Comparison of ENCODE assay signal across 1 cellular context in the genomic region with DNA sequence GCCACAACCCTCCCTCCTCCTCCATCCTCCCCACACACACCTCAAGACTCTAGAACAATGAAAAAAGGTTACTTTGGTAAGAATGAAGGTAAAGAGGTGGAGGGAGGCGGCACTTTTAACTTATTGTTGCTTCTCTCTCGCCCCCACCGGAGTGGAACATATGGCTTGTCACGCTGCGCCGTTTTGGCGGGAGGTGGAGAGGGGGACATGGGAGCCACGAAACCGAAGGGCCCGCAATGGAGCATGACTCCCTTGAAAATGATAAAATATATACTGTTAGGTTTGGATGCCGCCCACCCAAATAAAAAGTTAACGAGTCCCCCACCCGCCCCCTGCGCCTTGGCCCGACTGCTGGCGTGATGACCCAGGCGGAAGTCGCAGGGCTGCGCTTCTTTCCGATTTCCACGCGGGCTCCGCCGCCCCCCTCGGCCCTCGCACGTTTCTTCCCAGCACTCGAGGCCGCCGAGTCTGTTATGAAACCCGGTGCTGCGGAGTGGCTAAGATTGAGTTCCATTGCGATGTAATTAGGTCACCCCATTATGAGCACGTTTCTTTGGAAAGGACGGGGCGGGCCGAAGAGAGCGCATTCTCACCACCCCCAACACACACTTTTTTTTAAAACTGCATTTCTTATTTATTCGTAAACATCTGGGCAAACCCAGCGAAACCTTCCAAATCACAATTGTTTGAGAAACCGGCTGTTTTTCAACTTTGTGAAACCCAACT.
TF ChIP-seq lines count a peak whose summit lies in the region.

No MANE protein-coding gene starts in this region.

TF ChIP-seq in HepG2, 621 proteins besides CTCF, POLR2A, EP300 and RAD21 (continued from another document and continues in another):
- TF ChIP-seq PHF8 (CRISPR knock-in tag; IDR thresholded peaks at IDR 0.05) (peak; percentile 28), ELF3 (CRISPR knock-in tag; IDR thresholded peaks at IDR 0.05) (peak; percentile 72; the same call in 1 of the 2 replicates), ZNF484 (CRISPR knock-in tag; IDR thresholded peaks at IDR 0.05; ENCODE audit: borderline replicate concordance, low read depth) (peak; percentile 53; the same call in 1 of the 2 replicates), POLR2G (IDR thresholded peaks at IDR 0.05; ENCODE audit: low read depth, low read length) (peak; percentile 72), SRY (CRISPR knock-in tag; IDR thresholded peaks at IDR 0.05) (0 out of 2 replicates have a peak, but pooled peaks have one; percentile 29), CBFB (CRISPR knock-in tag; IDR thresholded peaks at IDR 0.05) (0 out of 2 replicates have a peak, but pooled peaks have one; percentile 22), ZNF850 (CRISPR knock-in tag; conservative IDR thresholded peaks at IDR 0.05) (no peak), FOXK2 (IDR thresholded peaks at IDR 0.05) (no peak), HNRNPLL (IDR thresholded peaks at IDR 0.05; ENCODE audit: low read depth, low read length, poor library complexity, severe bottlenecking) (peak; percentile 89), TBX3 (IDR thresholded peaks at IDR 0.05; ENCODE audit: borderline replicate concordance) (no peak), ZNF510 (CRISPR knock-in tag; IDR thresholded peaks at IDR 0.05; ENCODE audit: low read depth) (peak; percentile 68; the same call in 1 of the 2 replicates), SAP130 (CRISPR knock-in tag; IDR thresholded peaks at IDR 0.05; ENCODE audit: low read depth) (peak; percentile 78), ZNF547 (CRISPR knock-in tag; IDR thresholded peaks at IDR 0.05) (no peak), ZMAT3 (CRISPR knock-in tag; conservative IDR thresholded peaks at IDR 0.05) (0 out of 2 replicates have a peak, but pooled peaks have one; percentile 67), HDAC2 (CRISPR knock-in tag; IDR thresholded peaks at IDR 0.05) (peak; percentile 75), NFE2L1 (CRISPR knock-in tag; IDR thresholded peaks at IDR 0.05; ENCODE audit: borderline replicate concordance) (no peak), JUNB (CRISPR knock-in tag; IDR thresholded peaks at IDR 0.05; ENCODE audit: borderline replicate concordance) (no peak), HMGXB4 (CRISPR knock-in tag; IDR thresholded peaks at IDR 0.05; ENCODE audit: borderline replicate concordance in 1 of 2, low read depth in 1 of 2) (peak in 1 of 2 experiments; percentile 77; a peak in 2 of 4 replicates), ZNF563 (CRISPR knock-in tag; IDR thresholded peaks at IDR 0.05) (peak; percentile 48; the same call in 1 of the 2 replicates), SNAPC2 (CRISPR knock-in tag; IDR thresholded peaks at IDR 0.05) (no peak), ZNF263 (CRISPR knock-in tag; IDR thresholded peaks at IDR 0.05) (no peak), XRCC5 (optimal IDR thresholded peaks at IDR 0.05; ENCODE audit: low read length) (no peak), PRMT3 (CRISPR knock-in tag; IDR thresholded peaks at IDR 0.05; ENCODE audit: borderline replicate concordance, low read depth) (no peak), TP53 (CRISPR knock-in tag; conservative IDR thresholded peaks at IDR 0.05) (peak; percentile 55; the same call in 1 of the 2 replicates), ZNF546 (CRISPR knock-in tag; conservative IDR thresholded peaks at IDR 0.05) (no peak), ZBTB8A (CRISPR knock-in tag; IDR thresholded peaks at IDR 0.05; ENCODE audit: borderline replicate concordance, low read depth) (no peak), SALL1 (CRISPR knock-in tag; IDR thresholded peaks at IDR 0.05) (peak; percentile 80), BCL6 (CRISPR knock-in tag; IDR thresholded peaks at IDR 0.05) (peak; percentile 52; the same call in 1 of the 2 replicates), WIZ (CRISPR knock-in tag; IDR thresholded peaks at IDR 0.05) (no peak), ZNF550 (CRISPR knock-in tag; IDR thresholded peaks at IDR 0.05; ENCODE audit: borderline replicate concordance) (no peak), HMG20A (CRISPR knock-in tag; IDR thresholded peaks at IDR 0.05; ENCODE audit: borderline replicate concordance) (peak; percentile 13; the same call in 1 of the 2 replicates), ZNF572 (CRISPR knock-in tag; IDR thresholded peaks at IDR 0.05) (no peak), FOXC1 (CRISPR knock-in tag; IDR thresholded peaks at IDR 0.05; ENCODE audit: borderline replicate concordance) (peak; percentile 32; the same call in 1 of the 2 replicates), MTF2 (CRISPR knock-in tag; IDR thresholded peaks at IDR 0.05; ENCODE audit: borderline replicate concordance) (no peak), TCF12 (IDR thresholded peaks at IDR 0.05) (no peak), TCF12 (CRISPR knock-in tag; IDR thresholded peaks at IDR 0.05) (no peak), MED8 (CRISPR knock-in tag; IDR thresholded peaks at IDR 0.05; ENCODE audit: insufficient replicate concordance) (no peak), ZNF232 (CRISPR knock-in tag; IDR thresholded peaks at IDR 0.05; ENCODE audit: borderline replicate concordance) (peak; percentile 50; the same call in 1 of the 2 replicates), ZIK1 (CRISPR knock-in tag; IDR thresholded peaks at IDR 0.05; ENCODE audit: borderline replicate concordance, low read depth) (no peak), SMARCC2 (IDR thresholded peaks at IDR 0.05) (no peak), ZEB1 (IDR thresholded peaks at IDR 0.05; ENCODE audit: insufficient replicate concordance, low read depth) (no peak), GTF2F1 (IDR thresholded peaks at IDR 0.05; ENCODE audit: low read length) (no peak), CCAR2 (optimal IDR thresholded peaks at IDR 0.05; ENCODE audit: low read depth, low read length) (no peak), HNF4G (IDR thresholded peaks at IDR 0.05; ENCODE audit: borderline replicate concordance, low read depth, low read length) (no peak), HNF4G (CRISPR knock-in tag; IDR thresholded peaks at IDR 0.05; ENCODE audit: borderline replicate concordance, low read depth) (no peak), GATA4 (IDR thresholded peaks at IDR 0.05; ENCODE audit: borderline replicate concordance, low read depth) (peak; percentile 42; the same call in 1 of the 2 replicates), KDM2A (CRISPR knock-in tag; IDR thresholded peaks at IDR 0.05; ENCODE audit: borderline replicate concordance, low read depth) (peak; percentile 83), KAT2B (IDR thresholded peaks at IDR 0.05; ENCODE audit: borderline replicate concordance, low read depth, low read length) (no peak), MAX (IDR thresholded peaks at IDR 0.05) (peak; percentile 95)
- TF ChIP-seq, protein P1, sequence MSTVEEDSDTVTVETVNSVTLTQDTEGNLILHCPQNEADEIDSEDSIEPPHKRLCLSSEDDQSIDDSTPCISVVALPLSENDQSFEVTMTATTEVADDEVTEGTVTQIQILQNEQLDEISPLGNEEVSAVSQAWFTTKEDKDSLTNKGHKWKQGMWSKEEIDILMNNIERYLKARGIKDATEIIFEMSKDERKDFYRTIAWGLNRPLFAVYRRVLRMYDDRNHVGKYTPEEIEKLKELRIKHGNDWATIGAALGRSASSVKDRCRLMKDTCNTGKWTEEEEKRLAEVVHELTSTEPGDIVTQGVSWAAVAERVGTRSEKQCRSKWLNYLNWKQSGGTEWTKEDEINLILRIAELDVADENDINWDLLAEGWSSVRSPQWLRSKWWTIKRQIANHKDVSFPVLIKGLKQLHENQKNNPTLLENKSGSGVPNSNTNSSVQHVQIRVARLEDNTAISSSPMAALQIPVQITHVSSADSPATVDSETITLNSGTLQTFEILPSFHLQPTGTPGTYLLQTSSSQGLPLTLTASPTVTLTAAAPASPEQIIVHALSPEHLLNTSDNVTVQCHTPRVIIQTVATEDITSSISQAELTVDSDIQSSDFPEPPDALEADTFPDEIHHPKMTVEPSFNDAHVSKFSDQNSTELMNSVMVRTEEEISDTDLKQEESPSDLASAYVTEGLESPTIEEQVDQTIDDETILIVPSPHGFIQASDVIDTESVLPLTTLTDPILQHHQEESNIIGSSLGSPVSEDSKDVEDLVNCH (CRISPR knock-in tag; IDR thresholded peaks at IDR 0.05): no peak
- TF ChIP-seq, protein P2, sequence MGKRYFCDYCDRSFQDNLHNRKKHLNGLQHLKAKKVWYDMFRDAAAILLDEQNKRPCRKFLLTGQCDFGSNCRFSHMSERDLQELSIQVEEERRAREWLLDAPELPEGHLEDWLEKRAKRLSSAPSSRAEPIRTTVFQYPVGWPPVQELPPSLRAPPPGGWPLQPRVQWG (CRISPR knock-in tag; IDR thresholded peaks at IDR 0.05; ENCODE audit: borderline replicate concordance, low read depth): no peak
- TF ChIP-seq, protein P3, sequence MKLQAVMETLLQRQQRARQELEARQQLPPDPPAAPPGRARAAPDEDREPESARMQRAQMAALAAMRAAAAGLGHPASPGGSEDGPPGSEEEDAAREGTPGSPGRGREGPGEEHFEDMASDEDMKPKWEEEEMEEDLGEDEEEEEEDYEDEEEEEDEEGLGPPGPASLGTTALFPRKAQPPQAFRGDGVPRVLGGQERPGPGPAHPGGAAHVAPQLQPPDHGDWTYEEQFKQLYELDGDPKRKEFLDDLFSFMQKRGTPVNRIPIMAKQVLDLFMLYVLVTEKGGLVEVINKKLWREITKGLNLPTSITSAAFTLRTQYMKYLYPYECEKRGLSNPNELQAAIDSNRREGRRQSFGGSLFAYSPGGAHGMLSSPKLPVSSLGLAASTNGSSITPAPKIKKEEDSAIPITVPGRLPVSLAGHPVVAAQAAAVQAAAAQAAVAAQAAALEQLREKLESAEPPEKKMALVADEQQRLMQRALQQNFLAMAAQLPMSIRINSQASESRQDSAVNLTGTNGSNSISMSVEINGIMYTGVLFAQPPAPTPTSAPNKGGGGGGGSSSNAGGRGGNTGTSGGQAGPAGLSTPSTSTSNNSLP (IDR thresholded peaks at IDR 0.05; ENCODE audit: low read depth, low read length): no peak
- TF ChIP-seq, protein P4, sequence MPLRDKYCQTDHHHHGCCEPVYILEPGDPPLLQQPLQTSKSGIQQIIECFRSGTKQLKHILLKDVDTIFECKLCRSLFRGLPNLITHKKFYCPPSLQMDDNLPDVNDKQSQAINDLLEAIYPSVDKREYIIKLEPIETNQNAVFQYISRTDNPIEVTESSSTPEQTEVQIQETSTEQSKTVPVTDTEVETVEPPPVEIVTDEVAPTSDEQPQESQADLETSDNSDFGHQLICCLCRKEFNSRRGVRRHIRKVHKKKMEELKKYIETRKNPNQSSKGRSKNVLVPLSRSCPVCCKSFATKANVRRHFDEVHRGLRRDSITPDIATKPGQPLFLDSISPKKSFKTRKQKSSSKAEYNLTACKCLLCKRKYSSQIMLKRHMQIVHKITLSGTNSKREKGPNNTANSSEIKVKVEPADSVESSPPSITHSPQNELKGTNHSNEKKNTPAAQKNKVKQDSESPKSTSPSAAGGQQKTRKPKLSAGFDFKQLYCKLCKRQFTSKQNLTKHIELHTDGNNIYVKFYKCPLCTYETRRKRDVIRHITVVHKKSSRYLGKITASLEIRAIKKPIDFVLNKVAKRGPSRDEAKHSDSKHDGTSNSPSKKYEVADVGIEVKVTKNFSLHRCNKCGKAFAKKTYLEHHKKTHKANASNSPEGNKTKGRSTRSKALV (CRISPR knock-in tag; IDR thresholded peaks at IDR 0.05): no peak
- TF ChIP-seq, protein P5, sequence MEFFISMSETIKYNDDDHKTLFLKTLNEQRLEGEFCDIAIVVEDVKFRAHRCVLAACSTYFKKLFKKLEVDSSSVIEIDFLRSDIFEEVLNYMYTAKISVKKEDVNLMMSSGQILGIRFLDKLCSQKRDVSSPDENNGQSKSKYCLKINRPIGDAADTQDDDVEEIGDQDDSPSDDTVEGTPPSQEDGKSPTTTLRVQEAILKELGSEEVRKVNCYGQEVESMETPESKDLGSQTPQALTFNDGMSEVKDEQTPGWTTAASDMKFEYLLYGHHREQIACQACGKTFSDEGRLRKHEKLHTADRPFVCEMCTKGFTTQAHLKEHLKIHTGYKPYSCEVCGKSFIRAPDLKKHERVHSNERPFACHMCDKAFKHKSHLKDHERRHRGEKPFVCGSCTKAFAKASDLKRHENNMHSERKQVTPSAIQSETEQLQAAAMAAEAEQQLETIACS (CRISPR knock-in tag; IDR thresholded peaks at IDR 0.05): no peak
- TF ChIP-seq, protein P6, sequence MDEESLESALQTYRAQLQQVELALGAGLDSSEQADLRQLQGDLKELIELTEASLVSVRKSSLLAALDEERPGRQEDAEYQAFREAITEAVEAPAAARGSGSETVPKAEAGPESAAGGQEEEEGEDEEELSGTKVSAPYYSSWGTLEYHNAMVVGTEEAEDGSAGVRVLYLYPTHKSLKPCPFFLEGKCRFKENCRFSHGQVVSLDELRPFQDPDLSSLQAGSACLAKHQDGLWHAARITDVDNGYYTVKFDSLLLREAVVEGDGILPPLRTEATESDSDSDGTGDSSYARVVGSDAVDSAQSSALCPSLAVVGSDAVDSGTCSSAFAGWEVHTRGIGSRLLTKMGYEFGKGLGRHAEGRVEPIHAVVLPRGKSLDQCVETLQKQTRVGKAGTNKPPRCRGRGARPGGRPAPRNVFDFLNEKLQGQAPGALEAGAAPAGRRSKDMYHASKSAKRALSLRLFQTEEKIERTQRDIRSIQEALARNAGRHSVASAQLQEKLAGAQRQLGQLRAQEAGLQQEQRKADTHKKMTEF (CRISPR knock-in tag; IDR thresholded peaks at IDR 0.05): peak; percentile 45
- TF ChIP-seq, protein P7, sequence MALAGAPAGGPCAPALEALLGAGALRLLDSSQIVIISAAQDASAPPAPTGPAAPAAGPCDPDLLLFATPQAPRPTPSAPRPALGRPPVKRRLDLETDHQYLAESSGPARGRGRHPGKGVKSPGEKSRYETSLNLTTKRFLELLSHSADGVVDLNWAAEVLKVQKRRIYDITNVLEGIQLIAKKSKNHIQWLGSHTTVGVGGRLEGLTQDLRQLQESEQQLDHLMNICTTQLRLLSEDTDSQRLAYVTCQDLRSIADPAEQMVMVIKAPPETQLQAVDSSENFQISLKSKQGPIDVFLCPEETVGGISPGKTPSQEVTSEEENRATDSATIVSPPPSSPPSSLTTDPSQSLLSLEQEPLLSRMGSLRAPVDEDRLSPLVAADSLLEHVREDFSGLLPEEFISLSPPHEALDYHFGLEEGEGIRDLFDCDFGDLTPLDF (CRISPR knock-in tag; IDR thresholded peaks at IDR 0.05): no peak
